In genomic region chr11:119759324-119759723, GRCh38 we compare ENCODE assay signal across 11 cellular contexts. TPM values are rescaled to one million over a fixed set of nuclear protein-coding genes. Genes with fewer than 3 reads are reported as not detected.
DNase-seq lines count a peak whose midpoint lies in the region; ATAC-seq, FAIRE-seq and TF ChIP-seq lines count a peak whose summit lies in the region.
"Had no signal": no experiment of that assay in that cellular context is flagged by ENCODE, and none has a peak within 500 bp of the region (broad histone marks: within the 10 kb centered on the region; RNA-seq: fewer than 3 reads in every experiment).

No MANE protein-coding gene starts in this region.

- H3K27me3 ChIP-seq in osteoblast (ENCODE audit: insufficient read depth, low read length), result peaks cover 8% of the 10 kb centered on the region

- peaks cover 13% of the 10 kb centered on the region for H3K4me1 ChIP-seq in osteoblast (ENCODE audit: insufficient read depth, low read length)
- H3K4me1 ChIP-seq: parathyroid adenoma had no signal

- peak; percentile 58 for FAIRE-seq in GM12892 (lab: Jason Lieb, UNC)

- TF ChIP-seq CTCF in astrocyte of the spinal cord (IDR thresholded peaks at IDR 0.05; ENCODE audit: low read depth, low read length), result no peak
- TF ChIP-seq CTCF in osteoblast (IDR thresholded peaks at IDR 0.05; ENCODE audit: extremely low read depth, low read depth, low read length), result no peak

- H3K79me2 ChIP-seq in osteoblast (ENCODE audit: insufficient read depth, low read length), result no peaks in the 10 kb centered on the region
- H3K79me2 ChIP-seq: parathyroid adenoma had no signal

- H3K36me3 ChIP-seq in osteoblast (ENCODE audit: insufficient read depth, low read length), result no peaks in the 10 kb centered on the region

- no peak for DNase-seq in GM12892 (ENCODE audit: insufficient read length)
- peak; percentile 76 for DNase-seq in M059J (ENCODE audit: low read depth)
- peak; percentile 31 for DNase-seq in astrocyte of the spinal cord (ENCODE audit: low read depth, low spot score)
- peak; percentile 94 for DNase-seq in osteoblast (ENCODE audit: insufficient read length, low spot score, missing footprints)
- DNase-seq in NAMALWA (ENCODE audit: low spot score), result no peak
- DNase-seq in NCI-H2171 (lab: John Stamatoyannopoulos, UW), result no peak
- DNase-seq: activated B cell treated with CpG ODN at 0.5 μM for 24 hours, NCI-H2029 treated with DMSO at 0.1 percent for 48 hours had no signal

- H3K27ac ChIP-seq in osteoblast (ENCODE audit: low read depth, low read length), result no peak overlapping the region
- H3K27ac ChIP-seq: parathyroid adenoma had no signal

- H3K9me3 ChIP-seq in osteoblast (ENCODE audit: low read depth, low read length), result no peaks in the 10 kb centered on the region

- in situ Hi-C loops in astrocyte of the spinal cord (cut with HindIII; ENCODE audit: low sequenced_read_pairs), result no loop called here

- no peak for TF ChIP-seq POLR2A in GM12892 (IDR thresholded peaks at IDR 0.05; ENCODE audit: low read depth, low read length)

- no peak for ATAC-seq in GM18502 (IDR thresholded peaks at IDR 0.05; ENCODE audit: poor library complexity, unreplicated experiment)
- ATAC-seq in HG03045 (IDR thresholded peaks at IDR 0.05; ENCODE audit: unreplicated experiment), result no peak

- peak overlapping the region; percentile 24 for H2AFZ ChIP-seq in osteoblast (ENCODE audit: low read length)
- H2AFZ ChIP-seq: parathyroid adenoma had no signal

- H3K4me3 ChIP-seq in astrocyte of the spinal cord (ENCODE audit: low read depth, low read length), result no peak overlapping the region
- H3K4me3 ChIP-seq in osteoblast (ENCODE audit: insufficient read depth, low read length), result no peak overlapping the region

- no peaks in the 10 kb centered on the region for H4K20me1 ChIP-seq in osteoblast (ENCODE audit: insufficient read depth, low read length)

- H3K4me2 ChIP-seq in osteoblast (ENCODE audit: insufficient read depth, low read length), result peak overlapping the region; percentile 45

RNA-seq across cellular contexts. Expression of gene NECTIN1, which starts 30.3 kb away (rescaled TPM):
- polyA plus RNA-seq in GM12892 (2012; ENCODE audit: missing spikeins), result 9.0 TPM
- total RNA-seq in M059J (2014; rRNA removed; shearing (Covaris generic)), result 1.7 and 2.3 TPM in 2 replicates
- total RNA-seq in osteoblast, result 4.1 and 5.8 TPM in 2 replicates

Comparison
In these comparisons a context has a peak if more than half of its experiments do, and no peak if none do; other contexts are left out.
1. DNase-seq: peak in M059J (single experiment), astrocyte of the spinal cord (single experiment) and osteoblast (single experiment); none in GM12892 (single experiment), NAMALWA (single experiment) and NCI-H2171 (single experiment).